Comparison of ENCODE assay signal across 8 cellular contexts in genomic region chr14:69475194-69475818, GRCh38. TPM values are rescaled to one million over a fixed set of nuclear protein-coding genes. Genes with fewer than 3 reads are reported as not detected.
A peak's percentile ranks its signal among the peaks of the same experiment; 100 is the strongest.
DNase-seq lines count a peak whose midpoint lies in the region; ATAC-seq and TF ChIP-seq lines count a peak whose summit lies in the region.

No MANE protein-coding gene starts in this region.

- H3K27ac ChIP-seq in osteoblast (ENCODE audit: low read depth, low read length): no peak overlapping the region

- no peaks in the 10 kb centered on the region for H3K36me3 ChIP-seq in osteoblast (ENCODE audit: insufficient read depth, low read length)

- no peak for ATAC-seq in HG03342 (IDR thresholded peaks at IDR 0.05; ENCODE audit: unreplicated experiment)
- ATAC-seq in GM19351 (IDR thresholded peaks at IDR 0.05; ENCODE audit: unreplicated experiment): no peak

- H3K4me2 ChIP-seq in osteoblast (ENCODE audit: insufficient read depth, low read length): no peak overlapping the region

- H4K20me1 ChIP-seq in osteoblast (ENCODE audit: insufficient read depth, low read length): no peaks in the 10 kb centered on the region

- no peak for TF ChIP-seq POLR2A in NB4 (IDR thresholded peaks at IDR 0.05; ENCODE audit: extremely low read depth, insufficient read length)

- no peak overlapping the region for H2AFZ ChIP-seq in osteoblast (ENCODE audit: low read length)

- no peaks in the 10 kb centered on the region for H3K9me3 ChIP-seq in osteoblast (ENCODE audit: low read depth, low read length)

- peaks cover 3% of the 10 kb centered on the region for H3K27me3 ChIP-seq in osteoblast (ENCODE audit: insufficient read depth, low read length)

- no peaks in the 10 kb centered on the region for H3K4me1 ChIP-seq in osteoblast (ENCODE audit: insufficient read depth, low read length)

- DNase-seq in NOMO-1 treated with DMSO at 0.1 percent for 48 hours (lab: John Stamatoyannopoulos, UW; ENCODE audit: unreplicated experiment) (peak; percentile 21), NOMO-1 treated with dmso at 0.1 percent for 144 hours (lab: John Stamatoyannopoulos, UW; ENCODE audit: unreplicated experiment) (no peak), NB4 (ENCODE audit: low read depth) (peak; percentile 49), astrocyte of the spinal cord (ENCODE audit: low read depth, low spot score) (peak; percentile 10), osteoblast (ENCODE audit: insufficient read length, low spot score, missing footprints) (peak; percentile 89), mucosa of gallbladder (ENCODE audit: low spot score) (no peak)

- in situ Hi-C loops in astrocyte of the spinal cord (cut with HindIII; ENCODE audit: low sequenced_read_pairs): no loop called here

- H3K4me3 ChIP-seq in NB4 (ENCODE audit: low read depth, low read length) (no peak overlapping the region), astrocyte of the spinal cord (ENCODE audit: low read depth, low read length) (no peak overlapping the region), osteoblast (ENCODE audit: insufficient read depth, low read length) (no peak overlapping the region)

- TF ChIP-seq CTCF in NB4 (IDR thresholded peaks at IDR 0.05; ENCODE audit: low read depth, low read length) (peak; percentile 48), astrocyte of the spinal cord (IDR thresholded peaks at IDR 0.05; ENCODE audit: low read depth, low read length) (peak; percentile 48), osteoblast (IDR thresholded peaks at IDR 0.05; ENCODE audit: extremely low read depth, low read depth, low read length) (peak; percentile 53)

- H3K79me2 ChIP-seq in osteoblast (ENCODE audit: insufficient read depth, low read length): no peaks in the 10 kb centered on the region

RNA-seq across cellular contexts. Expression of gene PLEKHD1, which starts 9.2 kb away (rescaled TPM):
- total RNA-seq in osteoblast (under 0.01 TPM in 2 replicates), mucosa of gallbladder (0.06 TPM)

Comparison
In these comparisons a context has a peak if more than half of its experiments do, and no peak if none do; other contexts are left out.
1. DNase-seq: peak in NOMO-1 treated with DMSO at 0.1 percent for 48 hours (single experiment), NB4 (single experiment), astrocyte of the spinal cord (single experiment) and osteoblast (single experiment); none in NOMO-1 treated with dmso at 0.1 percent for 144 hours (single experiment) and mucosa of gallbladder (single experiment).
2. Peak in every context shown above with its lines, with median percentiles within 50 percentile points of each other: CTCF ChIP-seq.